In the genomic region with DNA sequence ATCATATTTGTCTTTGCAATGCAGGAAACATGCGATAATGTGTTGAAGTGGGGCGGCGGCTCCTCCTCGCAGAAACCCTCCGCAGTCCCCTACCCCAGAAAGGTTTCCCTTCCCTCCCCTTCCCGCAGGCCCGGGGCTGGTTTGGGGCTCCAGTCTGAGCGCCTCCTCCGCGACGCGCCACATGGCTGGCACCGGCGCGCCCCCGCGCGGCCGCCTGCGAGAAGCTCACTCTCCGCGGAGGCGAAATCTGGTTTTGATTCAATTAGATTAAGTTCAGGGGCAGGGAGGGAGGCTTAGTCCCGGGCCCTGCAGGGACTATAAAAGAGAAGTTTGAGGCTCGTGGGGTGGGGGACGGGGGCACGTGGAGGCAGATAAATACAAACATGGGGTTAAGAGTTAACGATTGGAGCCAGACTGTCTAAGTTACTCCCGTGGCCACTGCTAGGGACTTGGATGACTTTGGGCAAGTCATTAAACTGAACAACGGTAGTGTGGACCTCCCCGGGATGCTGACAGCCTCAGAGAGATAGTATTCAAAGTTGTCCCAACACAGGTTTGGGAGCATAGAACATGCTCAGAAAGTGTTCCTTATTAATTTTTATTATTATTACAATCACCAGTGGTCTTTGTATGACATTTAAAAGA, we compare ENCODE assay signal across 8 cellular contexts.
DNase-seq lines count a peak whose midpoint lies in the region; ATAC-seq, FAIRE-seq and TF ChIP-seq lines count a peak whose summit lies in the region.

No MANE protein-coding gene starts in this region.

- peak; percentile 13 for FAIRE-seq in GM12878 (lab: Jason Lieb, UNC)

- no peak overlapping the region for H3K4me2 ChIP-seq in GM12878 (ENCODE audit: control insufficient read depth, insufficient read depth)

- no peaks in the 10 kb centered on the region for H4K20me1 ChIP-seq in GM12878 (ENCODE audit: control insufficient read depth, insufficient read depth)

- RAD21 ChIA-PET in GM12878 (lab: Charles Lee; ENCODE audit: unreplicated experiment), result interaction anchor here (0.6 to 1.7 kb wide), 4 partner anchors 372 to 1530 kb away, joined by 3 to 8 read pairs (median 6); no protein-coding TSS in a partner anchor

- H3K4me3 ChIP-seq in Jurkat, Clone E6-1 (ENCODE audit: low read length), result no peak overlapping the region
- H3K4me3 ChIP-seq in GM12878 (no peak overlapping the region), iPS-15b (ENCODE audit: low read depth, low read length) (peak overlapping the region; percentile 3)

- POLR2A ChIA-PET in GM12878 (lab: Charles Lee), result no interaction called here

- peak; percentile 29 for DNase-seq in Jurkat, Clone E6-1 (ENCODE audit: low read depth, low spot score)
- DNase-seq in T-helper 2 cell, result peak in 4 of 5 experiments; percentile 15 to 49 (median 36)
- DNase-seq in GM12878 (ENCODE audit: low read depth, low spot score), result no peak
- peak; percentile 45 for DNase-seq in smooth muscle cell of the brain vasculature (ENCODE audit: low read depth, low spot score)
- no peak for DNase-seq in GF-D8 (lab: John Stamatoyannopoulos, UW)

- CTCF ChIA-PET in GM12878 (lab: Yijun Ruan, JAX), result interaction anchor here (0.6 to 5.6 kb wide), 8 partner anchors 15 to 820 kb away, joined by 3 to 56 read pairs (median 3); no protein-coding TSS in a partner anchor

- H3K36me3 ChIP-seq in GM12878 (ENCODE audit: control insufficient read depth in 2 of 2, insufficient read depth in 2 of 2, low read length in 1 of 2), result no peaks in the 10 kb centered on the region
- H3K36me3 ChIP-seq in iPS-15b (ENCODE audit: control insufficient read depth, insufficient read depth, low read length), result no peaks in the 10 kb centered on the region

- TF ChIP-seq RAD21 in GM12878 (IDR thresholded peaks at IDR 0.05; ENCODE audit: insufficient read depth, low read depth, low read length), result peak; percentile 75

- peak; percentile 98 for TF ChIP-seq CTCF in C4-2B (conservative IDR thresholded peaks at IDR 0.05)
- TF ChIP-seq CTCF in GM12878 (IDR thresholded peaks at IDR 0.05 in 2 of 3, conservative IDR thresholded peaks at IDR 0.05 in 1 of 3; ENCODE audit: control insufficient read depth in 2 of 3, extremely low read depth in 1 of 3, insufficient read depth in 1 of 3, low read depth in 3 of 3, low read length in 3 of 3), result peak; percentile 81 to 85 (median 85)

- WGBS in GM12878 (ENCODE audit: insufficient coverage, insufficient replicate concordance, low lambda C conversion rate, missing lambda C conversion rate), result 3% methylated on average over 31 of the region's 31 CpGs

- BruUV-seq in GM12878 (replicated peaks; lab: Mats Ljungman, UMichigan), result no TSS peak

- no peak overlapping the region for H2AFZ ChIP-seq in GM12878 (ENCODE audit: control insufficient read depth, low read depth, low read length)

- no peaks in the 10 kb centered on the region for H3K9me3 ChIP-seq in GM12878 (replicated peaks; ENCODE audit: control insufficient read depth, insufficient read depth, low read length)
- no peaks in the 10 kb centered on the region for H3K9me3 ChIP-seq in iPS-15b (ENCODE audit: control insufficient read depth, insufficient read depth, low read length)

- in situ Hi-C loops in GM12878 (cut with MboI), result no loop called here

- ATAC-seq in GM19043 (IDR thresholded peaks at IDR 0.05; ENCODE audit: low read depth, unreplicated experiment) (peak; percentile 84), GM12878 (peak; percentile 91)

- no peak for TF ChIP-seq POLR2A in GM12878 (IDR thresholded peaks at IDR 0.05; ENCODE audit: low read depth, low read length)

- SMC1A ChIA-PET in GM12878 (lab: Charles Lee; ENCODE audit: uncharacterized antibody, unreplicated experiment), result interaction anchor here (0.6 to 1.1 kb wide), 3 partner anchors 374 to 482 kb away, joined by 3 to 5 read pairs (median 3); no protein-coding TSS in a partner anchor

- H3K27ac ChIP-seq in C4-2B (no peak overlapping the region), GM12878 (ENCODE audit: control insufficient read depth, insufficient read depth) (no peak overlapping the region)

- H3K9ac ChIP-seq in GM12878 (ENCODE audit: control insufficient read depth, insufficient read depth, low read length) (no peak overlapping the region), iPS-15b (ENCODE audit: low read depth, low read length) (no peak overlapping the region)

- no peak for TF ChIP-seq EP300 in GM12878 (IDR thresholded peaks at IDR 0.05; ENCODE audit: borderline replicate concordance in 1 of 2, control insufficient read depth in 1 of 2, low read depth in 2 of 2, low read length in 2 of 2)

- H3K4me1 ChIP-seq in GM12878 (ENCODE audit: control insufficient read depth, insufficient read depth, low read length), result no peaks in the 10 kb centered on the region
- no peaks in the 10 kb centered on the region for H3K4me1 ChIP-seq in iPS-15b (ENCODE audit: control insufficient read depth, insufficient read depth, low read length)

- no peaks in the 10 kb centered on the region; a peak in 1 of 4 replicates for H3K27me3 ChIP-seq in GM12878 (replicated peaks in 1 of 2; ENCODE audit: control insufficient read depth in 2 of 2, insufficient read depth in 2 of 2, low read length in 1 of 2)
- peaks cover 20% of the 10 kb centered on the region for H3K27me3 ChIP-seq in iPS-15b (ENCODE audit: control insufficient read depth, insufficient read depth, low read length)

- H3K79me2 ChIP-seq in GM12878 (ENCODE audit: control insufficient read depth, insufficient read depth, low read length), result no peaks in the 10 kb centered on the region

- intact Hi-C loops in GM12878 (cut with micrococcal nuclease; ENCODE audit: unreplicated experiment), result loop anchor here (1.0 kb wide), 1 partner anchor 375 kb away; no protein-coding TSS in a partner anchor

TF ChIP-seq in GM12878, 131 proteins besides CTCF, POLR2A, EP300 and RAD21:
- peak; percentile 82 for TF ChIP-seq SMC3 (IDR thresholded peaks at IDR 0.05; ENCODE audit: borderline replicate concordance, low read length)
- no peak for TF ChIP-seq NR2F1 (conservative IDR thresholded peaks at IDR 0.05)
- TF ChIP-seq KDM1A (IDR thresholded peaks at IDR 0.05; ENCODE audit: borderline replicate concordance), result no peak
- no peak for TF ChIP-seq STAT3 (IDR thresholded peaks at IDR 0.05; ENCODE audit: low read depth, low read length)
- TF ChIP-seq SRF (IDR thresholded peaks at IDR 0.05; ENCODE audit: low read depth in 2 of 2, low read length in 2 of 2), result no peak
- TF ChIP-seq POU2F2 (IDR thresholded peaks at IDR 0.05; ENCODE audit: borderline replicate concordance, low read depth, low read length), result no peak
- peak; percentile 68; the same call in 1 of the 2 replicates for TF ChIP-seq YY1 (IDR thresholded peaks at IDR 0.05; ENCODE audit: low read depth, low read length)
TF ChIP-seq in GM12878: peak in this region for 2.

Comparison
In these comparisons a context has a peak if more than half of its experiments do, and no peak if none do; other contexts are left out.
1. DNase-seq: peak in Jurkat, Clone E6-1 (single experiment), T-helper 2 cell (4 of 5) and smooth muscle cell of the brain vasculature (single experiment); none in GM12878 (single experiment) and GF-D8 (single experiment).